Comparison of ENCODE assay signal across 9 cellular contexts in genomic region chr14:106185837-106186233, GRCh38.
A peak's percentile ranks its signal among the peaks of the same experiment; 100 is the strongest.
DNase-seq lines count a peak whose midpoint lies in the region; ATAC-seq lines count a peak whose summit lies in the region.
"Had no signal": no experiment of that assay in that cellular context is flagged by ENCODE, and none has a peak within 500 bp of the region (broad histone marks: within the 10 kb centered on the region; RNA-seq: fewer than 3 reads in every experiment).

No MANE protein-coding gene starts in this region.

- intact Hi-C loops in aorta (cut with DNase I): no loop called here

- H3K27me3 Mint-ChIP-seq in activated CD8-positive, alpha-beta T cell treated with anti-CD3 and anti-CD28 coated beads, Interleukin-2, amount 10 ng/mL, durations not matched to agents 7 days and 5 days (ENCODE audit: low read depth): peaks cover 12% of the 10 kb centered on the region
- H3K27me3 Mint-ChIP-seq in immature natural killer cell (ENCODE audit: low read depth in 3 of 3): peaks cover 12 to 41% (median 28%) of the 10 kb centered on the region in 3 donors
- peaks cover 21% of the 10 kb centered on the region for H3K27me3 Mint-ChIP-seq in stimulated activated naive CD8-positive, alpha-beta T cell treated with anti-CD3 and anti-CD28 coated beads, Interleukin-15, amount 100 ng/mL, for 72 hours

- peak; percentile 72 for ATAC-seq in activated CD8-positive, alpha-beta T cell treated with anti-CD3 and anti-CD28 coated beads, Interleukin-2, amount 10 ng/mL, durations not matched to agents 7 days and 5 days
- ATAC-seq in stimulated activated naive CD8-positive, alpha-beta T cell treated with anti-CD3 and anti-CD28 coated beads, Interleukin-15, amount 100 ng/mL, for 72 hours: peak; percentile 75
- ATAC-seq in aorta (ENCODE audit: low FRiP score): no peak

- H3K4me3 Mint-ChIP-seq in activated CD8-positive, alpha-beta T cell treated with anti-CD3 and anti-CD28 coated beads, Interleukin-2, amount 10 ng/mL, durations not matched to agents 7 days and 5 days: peak overlapping the region; percentile 34
- peak overlapping the region; percentile 48 to 76 (median 61) for H3K4me3 Mint-ChIP-seq in immature natural killer cell
- H3K4me3 Mint-ChIP-seq in stimulated activated naive CD8-positive, alpha-beta T cell treated with anti-CD3 and anti-CD28 coated beads, Interleukin-15, amount 100 ng/mL, for 72 hours: peak overlapping the region; percentile 46 to 62

- CTCF ChIA-PET in activated CD8-positive, alpha-beta T cell treated with anti-CD3 and anti-CD28 coated beads, Interleukin-2, amount 10 ng/mL, durations not matched to agents 7 days and 5 days (lab: Charles Lee): interaction anchor here (0.6 to 5.8 kb wide), 8 partner anchors 11 to 282 kb away, joined by 3 to 35 read pairs (median 4); no protein-coding TSS in a partner anchor

- peak; percentile 61 for DNase-seq in NK-92 treated with Interleukin-12 subunit alpha and Interleukin-12 subunit beta, amount 100 ng/mL, for 24 hours (lab: John Stamatoyannopoulos, UW)
- no peak for DNase-seq in NK-92 (lab: John Stamatoyannopoulos, UW; ENCODE audit: unreplicated experiment)
- peak; percentile 70 for DNase-seq in activated CD8-positive, alpha-beta T cell treated with anti-CD3 and anti-CD28 coated beads, Interleukin-2, amount 10 ng/mL, durations not matched to agents 7 days and 5 days
- DNase-seq in immature natural killer cell: peak; percentile 64 to 65 (median 64)
- peak; percentile 39 to 48 for DNase-seq in stimulated activated naive CD8-positive, alpha-beta T cell treated with anti-CD3 and anti-CD28 coated beads, Interleukin-15, amount 100 ng/mL, for 72 hours
- no peak for DNase-seq in aorta
- no peak for DNase-seq in NCI-H1694 treated with DMSO at 0.1 percent for 48 hours (lab: John Stamatoyannopoulos, UW)
- no peak for DNase-seq in MV-4-11 (lab: John Stamatoyannopoulos, UW)
- DNase-seq: midbrain had no signal

- no peaks in the 10 kb centered on the region for H3K36me3 ChIP-seq in aorta (ENCODE audit: control insufficient read depth in 1 of 2, insufficient read depth in 2 of 2, low read length in 1 of 2)

- H3K4me3 ChIP-seq in aorta (ENCODE audit: low read length in 2 of 2): no peak overlapping the region

- POLR2A ChIA-PET in activated CD8-positive, alpha-beta T cell treated with anti-CD3 and anti-CD28 coated beads, Interleukin-2, amount 10 ng/mL, durations not matched to agents 7 days and 5 days (lab: Charles Lee): no interaction called here

- H3K4me1 Mint-ChIP-seq in activated CD8-positive, alpha-beta T cell treated with anti-CD3 and anti-CD28 coated beads, Interleukin-2, amount 10 ng/mL, durations not matched to agents 7 days and 5 days (ENCODE audit: low read depth): peaks cover 40% of the 10 kb centered on the region
- H3K4me1 Mint-ChIP-seq in immature natural killer cell: peaks cover 30 to 33% of the 10 kb centered on the region in 2 donors
- H3K4me1 Mint-ChIP-seq in stimulated activated naive CD8-positive, alpha-beta T cell treated with anti-CD3 and anti-CD28 coated beads, Interleukin-15, amount 100 ng/mL, for 72 hours: peaks cover 30% of the 10 kb centered on the region

- no peaks in the 10 kb centered on the region for H3K27me3 ChIP-seq in aorta (ENCODE audit: control insufficient read depth in 1 of 2, insufficient read depth in 2 of 2, low read length in 1 of 2)

- no peak overlapping the region for H3K27ac ChIP-seq in aorta (ENCODE audit: low read depth in 1 of 2, low read length in 2 of 2)

- H3K27ac Mint-ChIP-seq in activated CD8-positive, alpha-beta T cell treated with anti-CD3 and anti-CD28 coated beads, Interleukin-2, amount 10 ng/mL, durations not matched to agents 7 days and 5 days: peak overlapping the region; percentile 83
- peak overlapping the region in 5 of 6 donors; percentile 82 to 99 (median 89) for H3K27ac Mint-ChIP-seq in immature natural killer cell
- no peak overlapping the region for H3K27ac Mint-ChIP-seq in stimulated activated naive CD8-positive, alpha-beta T cell treated with anti-CD3 and anti-CD28 coated beads, Interleukin-15, amount 100 ng/mL, for 72 hours

- no peaks in the 10 kb centered on the region for H3K9me3 Mint-ChIP-seq in activated CD8-positive, alpha-beta T cell treated with anti-CD3 and anti-CD28 coated beads, Interleukin-2, amount 10 ng/mL, durations not matched to agents 7 days and 5 days (ENCODE audit: insufficient read depth)
- H3K9me3 Mint-ChIP-seq in immature natural killer cell: no peaks in the 10 kb centered on the region
- no peaks in the 10 kb centered on the region for H3K9me3 Mint-ChIP-seq in stimulated activated naive CD8-positive, alpha-beta T cell treated with anti-CD3 and anti-CD28 coated beads, Interleukin-15, amount 100 ng/mL, for 72 hours

- H3K9me3 ChIP-seq in aorta (ENCODE audit: control insufficient read depth, low read length): no peaks in the 10 kb centered on the region

- WGBS in aorta, 2 donors: 41 to 42% methylated on average over 4 of the region's 4 CpGs

- no peaks in the 10 kb centered on the region for H3K4me1 ChIP-seq in aorta (ENCODE audit: control insufficient read depth in 1 of 2, insufficient read depth in 2 of 2, low read length in 2 of 2)

- no peaks in the 10 kb centered on the region for H3K36me3 Mint-ChIP-seq in activated CD8-positive, alpha-beta T cell treated with anti-CD3 and anti-CD28 coated beads, Interleukin-2, amount 10 ng/mL, durations not matched to agents 7 days and 5 days (ENCODE audit: low read depth)
- H3K36me3 Mint-ChIP-seq in immature natural killer cell: no peaks in the 10 kb centered on the region

Comparison
In these comparisons a context has a peak if more than half of its experiments do, and no peak if none do; other contexts are left out.
1. DNase-seq: peak in NK-92 treated with Interleukin-12 subunit alpha and Interleukin-12 subunit beta, amount 100 ng/mL, for 24 hours (single experiment), activated CD8-positive, alpha-beta T cell treated with anti-CD3 and anti-CD28 coated beads, Interleukin-2, amount 10 ng/mL, durations not matched to agents 7 days and 5 days (single experiment), immature natural killer cell (3 of 3) and stimulated activated naive CD8-positive, alpha-beta T cell treated with anti-CD3 and anti-CD28 coated beads, Interleukin-15, amount 100 ng/mL, for 72 hours (2 of 2); none in NK-92 (single experiment), aorta (0 of 2), NCI-H1694 treated with DMSO at 0.1 percent for 48 hours (single experiment) and MV-4-11 (single experiment).
2. H3K27ac Mint-ChIP-seq: peak in activated CD8-positive, alpha-beta T cell treated with anti-CD3 and anti-CD28 coated beads, Interleukin-2, amount 10 ng/mL, durations not matched to agents 7 days and 5 days (single experiment) and immature natural killer cell (5 of 6); none in stimulated activated naive CD8-positive, alpha-beta T cell treated with anti-CD3 and anti-CD28 coated beads, Interleukin-15, amount 100 ng/mL, for 72 hours (0 of 2).
3. Peak in every context shown above with its lines, with median percentiles within 50 percentile points of each other: H3K4me3 Mint-ChIP-seq.